In genomic region chr14:106764968-106765369, GRCh38 we compare ENCODE assay signal across 8 cellular contexts.
DNase-seq lines count a peak whose midpoint lies in the region; ATAC-seq and TF ChIP-seq lines count a peak whose summit lies in the region.
"Not testable (repeated sequence)": the region's sequence is repeated elsewhere in the genome, so short reads cannot be mapped to it uniquely, and the experiment has no call there.

No MANE protein-coding gene starts in this region.

- not testable (repeated sequence) for H3K4me3 Mint-ChIP-seq in activated CD4-positive, alpha-beta T cell treated with anti-CD3 and anti-CD28 coated beads, Interleukin-2, amount 10 ng/mL, durations not matched to agents 7 days and 5 days

- not testable (repeated sequence) for DNase-seq in BJ (ENCODE audit: low read depth); right atrium auricular region (ENCODE audit: low spot score)
- peak; percentile 16 for DNase-seq in NCI-H1694 treated with DMSO at 0.1 percent for 48 hours (lab: John Stamatoyannopoulos, UW)
- DNase-seq in activated CD4-positive, alpha-beta T cell treated with anti-CD3 and anti-CD28 coated beads, Interleukin-2, amount 10 ng/mL, durations not matched to agents 7 days and 5 days: peak; percentile 19
- DNase-seq in choroid plexus epithelial cell (ENCODE audit: low read depth): peak; percentile 17

- not testable (repeated sequence) for H3K27ac Mint-ChIP-seq in activated CD4-positive, alpha-beta T cell treated with anti-CD3 and anti-CD28 coated beads, Interleukin-2, amount 10 ng/mL, durations not matched to agents 7 days and 5 days

- H3K79me2 ChIP-seq in parathyroid adenoma: not testable (repeated sequence)

- H3K9me3 Mint-ChIP-seq in activated CD4-positive, alpha-beta T cell treated with anti-CD3 and anti-CD28 coated beads, Interleukin-2, amount 10 ng/mL, durations not matched to agents 7 days and 5 days: not testable (repeated sequence)

- not testable (repeated sequence) for H3K9me3 ChIP-seq in right atrium auricular region; parathyroid adenoma (ENCODE audit: control insufficient read depth, low read length)

- 0 out of 2 replicates have a peak, but pooled peaks have one; percentile 18 for TF ChIP-seq CTCF in BJ (IDR thresholded peaks at IDR 0.05; ENCODE audit: insufficient read depth, low read depth, low read length)
- TF ChIP-seq CTCF in choroid plexus epithelial cell (conservative IDR thresholded peaks at IDR 0.05; ENCODE audit: low read depth, low read length): peak; percentile 41
- peak; percentile 26 to 41 for TF ChIP-seq CTCF in right atrium auricular region (IDR thresholded peaks at IDR 0.05)
- TF ChIP-seq CTCF in parathyroid adenoma (IDR thresholded peaks at IDR 0.05): peak; percentile 38

- H3K4me1 Mint-ChIP-seq in activated CD4-positive, alpha-beta T cell treated with anti-CD3 and anti-CD28 coated beads, Interleukin-2, amount 10 ng/mL, durations not matched to agents 7 days and 5 days: peaks cover 34% of the 10 kb centered on the region

- H3K36me3 Mint-ChIP-seq in activated CD4-positive, alpha-beta T cell treated with anti-CD3 and anti-CD28 coated beads, Interleukin-2, amount 10 ng/mL, durations not matched to agents 7 days and 5 days (ENCODE audit: low read depth): not testable (repeated sequence)

- H3K27me3 ChIP-seq in BJ (ENCODE audit: control insufficient read depth, insufficient read depth, low read length); right atrium auricular region; parathyroid adenoma (ENCODE audit: control insufficient read depth, insufficient read depth, low read length): not testable (repeated sequence)

- H3K4me2 ChIP-seq in parathyroid adenoma (ENCODE audit: low read length): not testable (repeated sequence)

- CTCF ChIA-PET in BJ (lab: Yijun Ruan, JAX): not testable (repeated sequence)
- CTCF ChIA-PET in activated CD4-positive, alpha-beta T cell treated with anti-CD3 and anti-CD28 coated beads, Interleukin-2, amount 10 ng/mL, durations not matched to agents 7 days and 5 days (lab: Charles Lee): interaction anchor here (0.6 to 1.3 kb wide), 6 partner anchors 347 to 765 kb away, joined by 3 to 7 read pairs (median 4); no protein-coding TSS in a partner anchor

- POLR2A ChIA-PET in BJ (lab: Charles Lee); activated CD4-positive, alpha-beta T cell treated with anti-CD3 and anti-CD28 coated beads, Interleukin-2, amount 10 ng/mL, durations not matched to agents 7 days and 5 days (lab: Charles Lee): not testable (repeated sequence)

- H3K27me3 Mint-ChIP-seq in activated CD4-positive, alpha-beta T cell treated with anti-CD3 and anti-CD28 coated beads, Interleukin-2, amount 10 ng/mL, durations not matched to agents 7 days and 5 days: not testable (repeated sequence)

- not testable (repeated sequence) for H3K4me3 ChIP-seq in BJ (ENCODE audit: low read depth, low read length); choroid plexus epithelial cell (ENCODE audit: low read depth, low read length); right atrium auricular region; parathyroid adenoma (ENCODE audit: low read depth, low read length)

- H2AFZ ChIP-seq in parathyroid adenoma: not testable (repeated sequence)

- not testable (repeated sequence) for H3K27ac ChIP-seq in right atrium auricular region, parathyroid adenoma

- ATAC-seq in GM18870 (IDR thresholded peaks at IDR 0.05; ENCODE audit: unreplicated experiment): peak; percentile 38
- peak; percentile 47 for ATAC-seq in HG02938 (IDR thresholded peaks at IDR 0.05; ENCODE audit: unreplicated experiment)

- not testable (repeated sequence) for H3K9ac ChIP-seq in parathyroid adenoma

- not testable (repeated sequence) for H3K4me1 ChIP-seq in right atrium auricular region, parathyroid adenoma

- not testable (repeated sequence) for H3K36me3 ChIP-seq in BJ (ENCODE audit: control insufficient read depth, insufficient read depth, low read length); right atrium auricular region; parathyroid adenoma (ENCODE audit: control insufficient read depth, insufficient read depth, low read length)
